ENCODE assay signal across 8 cellular contexts in genomic region chr5:112418412-112419049, GRCh38. TPM values are rescaled to one million over a fixed set of nuclear protein-coding genes. Genes with fewer than 3 reads are reported as not detected.
A peak's percentile ranks its signal among the peaks of the same experiment; 100 is the strongest.
DNase-seq lines count a peak whose midpoint lies in the region; ATAC-seq and TF ChIP-seq lines count a peak whose summit lies in the region.

No MANE protein-coding gene starts in this region.

- ATAC-seq in GM18873 (IDR thresholded peaks at IDR 0.05; ENCODE audit: low FRiP score, unreplicated experiment): no peak
- ATAC-seq in HG03378 (IDR thresholded peaks at IDR 0.05; ENCODE audit: unreplicated experiment): no peak
- ATAC-seq in GM18870 (IDR thresholded peaks at IDR 0.05; ENCODE audit: unreplicated experiment): no peak

- H3K4me3 ChIP-seq in GM12864 (ENCODE audit: low read depth, low read length) (peak overlapping the region; percentile 74), SJCRH30 (peak overlapping the region; percentile 17), esophagus muscularis mucosa (peak overlapping the region; percentile 73 to 97 (median 86))

- DNase-seq in GM12864 (ENCODE audit: low read depth) (no peak), SJCRH30 (no peak), esophagus muscularis mucosa (ENCODE audit: extremely low spot score) (no peak), activated gamma-delta T cell treated with Interleukin-2 at 50 U/mL for 16 hours (no peak)

- peaks cover 92% of the 10 kb centered on the region for H3K27me3 Mint-ChIP-seq in nephron (ENCODE audit: low read depth)

- 3% methylated on average over 27 of the region's 39 CpGs for WGBS in esophagus muscularis mucosa

- no peaks in the 10 kb centered on the region for H3K9me3 ChIP-seq in SJCRH30 (replicated peaks)
- no peaks in the 10 kb centered on the region for H3K9me3 ChIP-seq in esophagus muscularis mucosa

- H3K4me1 Mint-ChIP-seq in nephron: peaks cover 9% of the 10 kb centered on the region

- TF ChIP-seq CTCF in GM12864 (IDR thresholded peaks at IDR 0.05; ENCODE audit: low read depth, low read length, missing control alignments): no peak
- TF ChIP-seq CTCF in esophagus muscularis mucosa (IDR thresholded peaks at IDR 0.05): no peak
- no peak for TF ChIP-seq CTCF in nephron (IDR thresholded peaks at IDR 0.05; ENCODE audit: unreplicated experiment in 3 of 3)

- intact Hi-C loops in esophagus muscularis mucosa (cut with DNase I): loop anchor here (5.0 kb wide), 1 partner anchor 251 kb away; no protein-coding TSS in a partner anchor

- H3K27me3 ChIP-seq in SJCRH30: no peaks in the 10 kb centered on the region
- no peaks in the 10 kb centered on the region for H3K27me3 ChIP-seq in esophagus muscularis mucosa

- peak overlapping the region; percentile 79 to 89 (median 85) for H3K4me3 Mint-ChIP-seq in nephron

- no peak overlapping the region for H3K27ac ChIP-seq in SJCRH30
- H3K27ac ChIP-seq in esophagus muscularis mucosa (replicated peaks in 1 of 4): peak overlapping the region; percentile 79 to 87 (median 84)

- H3K36me3 ChIP-seq in SJCRH30: no peaks in the 10 kb centered on the region
- no peaks in the 10 kb centered on the region for H3K36me3 ChIP-seq in esophagus muscularis mucosa

- no peaks in the 10 kb centered on the region for H3K36me3 Mint-ChIP-seq in nephron (ENCODE audit: low read depth)

- TF ChIP-seq POLR2A in esophagus muscularis mucosa (IDR thresholded peaks at IDR 0.05; ENCODE audit: low read depth): no peak

- peak overlapping the region in 1 of 3 experiments; percentile 21 for H3K27ac Mint-ChIP-seq in nephron

- H3K9me3 Mint-ChIP-seq in nephron: no peaks in the 10 kb centered on the region

- no peak for TF ChIP-seq EP300 in esophagus muscularis mucosa (IDR thresholded peaks at IDR 0.05)

- H3K4me1 ChIP-seq in SJCRH30 (no peaks in the 10 kb centered on the region), esophagus muscularis mucosa (peaks cover 11 to 25% (median 16%) of the 10 kb centered on the region in 4 donors)

RNA-seq across cellular contexts. Expression of gene EPB41L4A, which starts 0.5 kb away (rescaled TPM):
- 1.7 TPM in 2 replicates for total RNA-seq in SJCRH30 (2014; rRNA removed; shearing (Covaris generic))
- 10 to 100 TPM in 3 of 4 donors, 1 to 10 TPM in 1; 8.3 to 33.8 (median 21.6) TPM for total RNA-seq in esophagus muscularis mucosa

Comparison
In these comparisons a context has a peak if more than half of its experiments do, and no peak if none do; other contexts are left out.
1. H3K4me3 ChIP-seq: peak in every context shown above with its lines; median percentile 86 in esophagus muscularis mucosa; 74 in GM12864; 17 in SJCRH30.